In genomic region chr5:161261693-161262323, GRCh38 we compare ENCODE assay signal across 32 cellular contexts.
DNase-seq lines count a peak whose midpoint lies in the region; ATAC-seq and TF ChIP-seq lines count a peak whose summit lies in the region.
"Had no signal": no experiment of that assay in that cellular context is flagged by ENCODE, and none has a peak within 500 bp of the region (broad histone marks: within the 10 kb centered on the region; RNA-seq: fewer than 3 reads in every experiment).

No MANE protein-coding gene starts in this region.

- no peaks in the 10 kb centered on the region for H3K36me3 ChIP-seq in body of pancreas (replicated peaks in 1 of 2; ENCODE audit: insufficient read depth in 1 of 2, low read depth in 2 of 2)
- no peaks in the 10 kb centered on the region for H3K36me3 ChIP-seq in breast epithelium
- H3K36me3 ChIP-seq: BLaER1, colonic mucosa, heart right ventricle, uterus had no signal

- no peak for TF ChIP-seq POLR2A in body of pancreas (IDR thresholded peaks at IDR 0.05)
- TF ChIP-seq POLR2A in breast epithelium (IDR thresholded peaks at IDR 0.05), result no peak

- TF ChIP-seq CTCF in body of pancreas (IDR thresholded peaks at IDR 0.05) (no peak), breast epithelium (IDR thresholded peaks at IDR 0.05) (no peak)

- H3K27ac ChIP-seq in body of pancreas (no peak overlapping the region), breast epithelium (no peak overlapping the region)
- H3K27ac ChIP-seq: BLaER1, colonic mucosa, foreskin keratinocyte, heart right ventricle, parathyroid adenoma, uterus, VCaP had no signal

- H3K9me3 ChIP-seq in body of pancreas, result no peaks in the 10 kb centered on the region
- H3K9me3 ChIP-seq in breast epithelium, result no peaks in the 10 kb centered on the region
- H3K9me3 ChIP-seq: BLaER1, colonic mucosa, heart right ventricle, uterus had no signal

- peaks cover 6% of the 10 kb centered on the region for H3K4me1 ChIP-seq in body of pancreas
- no peaks in the 10 kb centered on the region for H3K4me1 ChIP-seq in breast epithelium
- H3K4me1 ChIP-seq: colonic mucosa, foreskin keratinocyte, heart right ventricle, parathyroid adenoma, uterus had no signal

- no peak for DNase-seq in body of pancreas
- DNase-seq in breast epithelium (ENCODE audit: low spot score in 2 of 2), result no peak
- DNase-seq in NCI-H1105 (lab: John Stamatoyannopoulos, UW), result no peak
- DNase-seq in activated CD4-positive, alpha-beta T cell treated with anti-CD3 and anti-CD28 coated beads for 1 hour, result no peak
- DNase-seq: activated CD4-positive, alpha-beta T cell treated with anti-CD3 and anti-CD28 coated beads, Interleukin-2, amount 10 ng/mL, durations not matched to agents 7 days and 5 days; activated naive CD4-positive, alpha-beta T cell treated with anti-CD3 and anti-CD28 coated beads, Interleukin-2, amount 10 ng/mL, durations not matched to agents 7 days and 5 days; amygdala; colonic mucosa; DND-41; effector memory CD8-positive, alpha-beta T cell; foreskin keratinocyte; heart right ventricle; HFFc6; left cardiac atrium; mammary epithelial cell; NCI-H1048; NCI-H1930; NCI-H748 treated with DMSO at 0.1 percent for 48 hours; right cardiac atrium; stimulated activated CD4-positive, alpha-beta T cell treated with anti-CD3 and anti-CD28 coated beads, Interleukin-12 subunit alpha, Interleukin-12 subunit beta, amount 100 ng/mL, for 4 hours; stimulated activated CD4-positive, alpha-beta T cell treated with anti-CD3 and anti-CD28 coated beads, Interleukin-4, amount 100 ng/mL, for 4 hours; stimulated activated naive CD4-positive, alpha-beta T cell; uterus had no signal

- WGBS in body of pancreas, 2 donors, result 62 to 65% methylated on average over 3 of the region's 3 CpGs

- intact Hi-C loops in body of pancreas (cut with DNase I), result no loop called here
- intact Hi-C loops in breast epithelium (cut with DNase I; ENCODE audit: low total_unique reads), result no loop called here

- ATAC-seq in GM18909 (IDR thresholded peaks at IDR 0.05; ENCODE audit: poor library complexity, unreplicated experiment) (peak; percentile 78), GM21737 (IDR thresholded peaks at IDR 0.05; ENCODE audit: unreplicated experiment) (peak; percentile 53), HG03139 (IDR thresholded peaks at IDR 0.05; ENCODE audit: unreplicated experiment) (peak; percentile 48), body of pancreas (peak; percentile 30), HG02973 (IDR thresholded peaks at IDR 0.05; ENCODE audit: unreplicated experiment) (no peak)
- ATAC-seq: effector memory CD8-positive, alpha-beta T cell; foreskin keratinocyte; GM23338; heart right ventricle; left cardiac atrium; right cardiac atrium; SK-N-SH treated with all-trans-retinoic acid at 6 μM for 48 hours had no signal

- H3K27me3 ChIP-seq in body of pancreas (no peaks in the 10 kb centered on the region), breast epithelium (no peaks in the 10 kb centered on the region)
- H3K27me3 ChIP-seq: BLaER1, colonic mucosa, foreskin keratinocyte, heart right ventricle, uterus had no signal

- H3K4me3 ChIP-seq in body of pancreas (no peak overlapping the region), breast epithelium (no peak overlapping the region)
- H3K4me3 ChIP-seq: BLaER1, colonic mucosa, GM23338, heart right ventricle, uterus had no signal
